Comparison of ENCODE assay signal across 9 cellular contexts in the genomic region with DNA sequence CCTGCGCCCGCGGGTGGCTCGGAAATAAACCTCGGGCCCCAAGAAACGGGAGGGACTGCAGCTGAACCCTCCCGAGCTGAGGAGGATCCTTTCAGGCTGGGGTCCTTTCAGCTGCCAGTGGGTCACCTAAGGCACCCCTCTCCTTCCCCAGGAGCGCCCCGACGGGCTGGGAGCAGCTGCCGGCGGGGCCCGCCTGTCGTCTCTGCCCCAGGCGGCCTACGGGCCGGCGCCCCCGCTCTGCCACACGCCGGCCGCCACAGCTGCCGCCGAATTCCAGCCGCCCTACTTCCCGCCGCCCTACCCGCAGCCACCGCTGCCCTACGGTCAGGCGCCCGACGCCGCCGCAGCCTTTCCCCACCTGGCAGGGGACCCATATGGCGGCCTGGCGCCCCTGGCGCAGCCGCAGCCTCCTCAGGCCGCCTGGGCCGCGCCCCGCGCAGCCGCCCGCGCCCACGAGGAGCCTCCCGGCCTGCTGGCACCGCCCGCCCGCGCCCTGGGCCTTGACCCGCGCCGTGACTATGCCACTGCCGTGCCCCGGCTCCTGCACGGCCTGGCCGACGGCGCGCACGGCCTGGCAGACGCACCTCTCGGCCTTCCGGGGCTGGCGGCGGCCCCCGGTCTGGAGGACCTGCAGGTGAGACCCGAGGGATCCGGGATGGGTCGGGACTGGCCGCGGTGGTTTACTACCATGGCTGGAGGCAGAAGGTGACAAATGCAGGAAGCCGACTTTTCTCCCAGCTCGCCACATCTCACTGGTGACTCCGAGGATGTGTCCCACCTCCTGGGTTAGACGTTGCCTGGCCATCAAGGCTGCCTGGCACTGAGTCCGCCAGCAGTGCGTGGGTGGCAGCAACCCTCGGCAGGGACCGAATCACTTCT. TPM values are rescaled to one million over a fixed set of nuclear protein-coding genes. Genes with fewer than 3 reads are reported as not detected.
A peak's percentile ranks its signal among the peaks of the same experiment; 100 is the strongest.
DNase-seq lines count a peak whose midpoint lies in the region; ATAC-seq and TF ChIP-seq lines count a peak whose summit lies in the region.
"Had no signal": no experiment of that assay in that cellular context is flagged by ENCODE, and none has a peak within 500 bp of the region (broad histone marks: within the 10 kb centered on the region; RNA-seq: fewer than 3 reads in every experiment).

No MANE protein-coding gene starts in this region.

- no peak overlapping the region for H2AFZ ChIP-seq in mesenchymal stem cell (ENCODE audit: low read depth, low read length)

- H2BK5ac ChIP-seq in mesenchymal stem cell (ENCODE audit: low read depth, low read length, poor library complexity, severe bottlenecking) = no peak overlapping the region

- no peak overlapping the region for H3K14ac ChIP-seq in mesenchymal stem cell (ENCODE audit: low read length in 2 of 2)

- H4K8ac ChIP-seq in mesenchymal stem cell (ENCODE audit: low read length) = peak overlapping the region; percentile 38

- no peak for DNase-seq in activated CD8-positive, alpha-beta T cell treated with anti-CD3 and anti-CD28 coated beads, Interleukin-2, amount 10 ng/mL, durations not matched to agents 7 days and 5 days
- no peak for DNase-seq in activated CD8-positive, alpha-beta T cell treated with anti-CD3 and anti-CD28 coated beads for 36 hours
- no peak for DNase-seq in dorsolateral prefrontal cortex
- no peak for DNase-seq in mesenchymal stem cell
- DNase-seq in suprapubic skin (ENCODE audit: low spot score in 2 of 2) = peak in 1 of 2 donors; percentile 68
- no peak for DNase-seq in HCEC 1CT
- no peak for DNase-seq in naive thymus-derived CD8-positive, alpha-beta T cell
- DNase-seq in NCI-H2081 treated with DMSO at 0.1 percent for 48 hours (lab: John Stamatoyannopoulos, UW) = no peak

- H3K4me2 ChIP-seq in mesenchymal stem cell (ENCODE audit: low read length, poor library complexity, severe bottlenecking) = peak overlapping the region; percentile 68

- H2AK5ac ChIP-seq in mesenchymal stem cell (ENCODE audit: low read length, severe bottlenecking) = no peak overlapping the region

- WGBS in mesenchymal stem cell = 12% methylated on average over 77 of the region's 83 CpGs
- 49% methylated on average over 37 of the region's 83 CpGs for WGBS in suprapubic skin

- no peak overlapping the region for H3K18ac ChIP-seq in mesenchymal stem cell (ENCODE audit: low read depth in 1 of 2, low read length in 2 of 2)

- H3K9me3 Mint-ChIP-seq in activated CD8-positive, alpha-beta T cell treated with anti-CD3 and anti-CD28 coated beads, Interleukin-2, amount 10 ng/mL, durations not matched to agents 7 days and 5 days (ENCODE audit: insufficient read depth) = no peaks in the 10 kb centered on the region
- H3K9me3 Mint-ChIP-seq in activated CD8-positive, alpha-beta T cell treated with anti-CD3 and anti-CD28 coated beads for 36 hours = no peaks in the 10 kb centered on the region
- H3K9me3 Mint-ChIP-seq in naive thymus-derived CD8-positive, alpha-beta T cell = no peaks in the 10 kb centered on the region

- TF ChIP-seq POLR2A in suprapubic skin (IDR thresholded peaks at IDR 0.05) = no peak

- no peak for TF ChIP-seq CTCF in activated CD8-positive, alpha-beta T cell treated with anti-CD3 and anti-CD28 coated beads for 36 hours (IDR thresholded peaks at IDR 0.05)
- TF ChIP-seq CTCF in dorsolateral prefrontal cortex (IDR thresholded peaks at IDR 0.05 in 54 of 56, conservative IDR thresholded peaks at IDR 0.05 in 2 of 56; ENCODE audit: low read depth in 1 of 56, partially characterized antibody in 56 of 56) (no peak), suprapubic skin (IDR thresholded peaks at IDR 0.05) (no peak)

- peaks cover 23% of the 10 kb centered on the region for H3K27me3 Mint-ChIP-seq in activated CD8-positive, alpha-beta T cell treated with anti-CD3 and anti-CD28 coated beads, Interleukin-2, amount 10 ng/mL, durations not matched to agents 7 days and 5 days (ENCODE audit: low read depth)
- H3K27me3 Mint-ChIP-seq in activated CD8-positive, alpha-beta T cell treated with anti-CD3 and anti-CD28 coated beads for 36 hours = peaks cover 10% of the 10 kb centered on the region
- H3K27me3 Mint-ChIP-seq in naive thymus-derived CD8-positive, alpha-beta T cell = no peaks in the 10 kb centered on the region

- H3K27ac ChIP-seq in dorsolateral prefrontal cortex = peak overlapping the region in 1 of 59 donors; percentile 53
- H3K27ac ChIP-seq in mesenchymal stem cell (ENCODE audit: low read length, poor library complexity, severe bottlenecking) = no peak overlapping the region
- H3K27ac ChIP-seq in suprapubic skin = no peak overlapping the region
- H3K27ac ChIP-seq: Peyer's patch had no signal

- no peak overlapping the region for H2BK120ac ChIP-seq in mesenchymal stem cell (ENCODE audit: low read depth, low read length)

- TF ChIP-seq EP300 in suprapubic skin (IDR thresholded peaks at IDR 0.05) = no peak

- peaks cover 41% of the 10 kb centered on the region for H3K4me1 Mint-ChIP-seq in activated CD8-positive, alpha-beta T cell treated with anti-CD3 and anti-CD28 coated beads, Interleukin-2, amount 10 ng/mL, durations not matched to agents 7 days and 5 days (ENCODE audit: low read depth)
- H3K4me1 Mint-ChIP-seq in activated CD8-positive, alpha-beta T cell treated with anti-CD3 and anti-CD28 coated beads for 36 hours (ENCODE audit: low read depth) = peaks cover 20% of the 10 kb centered on the region
- H3K4me1 Mint-ChIP-seq in naive thymus-derived CD8-positive, alpha-beta T cell = peaks cover 17 to 35% (median 28%) of the 10 kb centered on the region in 4 donors

- H3K23ac ChIP-seq in mesenchymal stem cell (ENCODE audit: low read length in 2 of 2) = peak overlapping the region in 1 of 2 experiments; percentile 74

- no peak overlapping the region for H4K91ac ChIP-seq in mesenchymal stem cell (ENCODE audit: low read length)

- CTCF ChIA-PET in activated CD8-positive, alpha-beta T cell treated with anti-CD3 and anti-CD28 coated beads, Interleukin-2, amount 10 ng/mL, durations not matched to agents 7 days and 5 days (lab: Charles Lee) = interaction anchor here (1.4 kb wide), 1 partner anchor 9 kb away, joined by 5 read pairs; no protein-coding TSS in a partner anchor
- CTCF ChIA-PET in activated CD8-positive, alpha-beta T cell treated with anti-CD3 and anti-CD28 coated beads for 36 hours (lab: Charles Lee) = interaction anchor here (1.3 to 3.1 kb wide), 5 partner anchors 9 to 202 kb away, joined by 4 to 22 read pairs (median 10); a partner anchor contains a TSS

- no peaks in the 10 kb centered on the region for H3K27me3 ChIP-seq in dorsolateral prefrontal cortex
- peaks cover 65 to 70% of the 10 kb centered on the region in 2 experiments for H3K27me3 ChIP-seq in mesenchymal stem cell (ENCODE audit: control insufficient read depth in 1 of 2, insufficient read depth in 1 of 2, low read length in 2 of 2)
- H3K27me3 ChIP-seq in suprapubic skin = peaks cover 13% of the 10 kb centered on the region
- H3K27me3 ChIP-seq: Peyer's patch had no signal

- H3K4ac ChIP-seq in mesenchymal stem cell (ENCODE audit: low read depth in 1 of 2, low read length in 2 of 2) = no peak overlapping the region

- H3K36me3 ChIP-seq in mesenchymal stem cell (ENCODE audit: control insufficient read depth in 1 of 2, insufficient read depth in 2 of 2, low read depth in 1 of 2, low read length in 2 of 2) (peaks cover 0 to 4% of the 10 kb centered on the region in 2 experiments), suprapubic skin (no peaks in the 10 kb centered on the region)
- H3K36me3 ChIP-seq: Peyer's patch had no signal

- H3K4me3 ChIP-seq in dorsolateral prefrontal cortex (peak overlapping the region in 55 of 59 donors; percentile 37 to 78 (median 64)), mesenchymal stem cell (ENCODE audit: insufficient read depth in 1 of 2, low read depth in 1 of 2, low read length in 2 of 2) (peak overlapping the region; percentile 53 to 69), suprapubic skin (peak overlapping the region; percentile 57)

- ATAC-seq in activated CD8-positive, alpha-beta T cell treated with anti-CD3 and anti-CD28 coated beads, Interleukin-2, amount 10 ng/mL, durations not matched to agents 7 days and 5 days = no peak
- ATAC-seq in activated CD8-positive, alpha-beta T cell treated with anti-CD3 and anti-CD28 coated beads for 36 hours = no peak
- ATAC-seq in naive thymus-derived CD8-positive, alpha-beta T cell = no peak

- POLR2A ChIA-PET in activated CD8-positive, alpha-beta T cell treated with anti-CD3 and anti-CD28 coated beads, Interleukin-2, amount 10 ng/mL, durations not matched to agents 7 days and 5 days (lab: Charles Lee) = no interaction called here
- POLR2A ChIA-PET in activated CD8-positive, alpha-beta T cell treated with anti-CD3 and anti-CD28 coated beads for 36 hours (lab: Charles Lee) = interaction anchor here (0.8 to 2.0 kb wide), 2 partner anchors 142 to 154 kb away, joined by 3 to 5 read pairs; no protein-coding TSS in a partner anchor
- POLR2A ChIA-PET in naive thymus-derived CD8-positive, alpha-beta T cell (lab: Charles Lee) = no interaction called here

- H3K79me1 ChIP-seq in mesenchymal stem cell (replicated peaks; ENCODE audit: low read length, poor library complexity, severe bottlenecking) = no peaks in the 10 kb centered on the region

- H3K9me3 ChIP-seq in mesenchymal stem cell (ENCODE audit: control insufficient read depth, low read length) (no peaks in the 10 kb centered on the region), suprapubic skin (no peaks in the 10 kb centered on the region)
- H3K9me3 ChIP-seq: Peyer's patch had no signal

- no peak overlapping the region for H3K9ac ChIP-seq in mesenchymal stem cell (ENCODE audit: low read length)

- H2BK12ac ChIP-seq in mesenchymal stem cell (ENCODE audit: low read length in 2 of 2) = no peak overlapping the region

- H3K4me1 ChIP-seq in mesenchymal stem cell (ENCODE audit: control insufficient read depth, insufficient read depth, low read depth, low read length) (peaks cover 22% of the 10 kb centered on the region), suprapubic skin (peaks cover 60% of the 10 kb centered on the region)

- peaks cover 10% of the 10 kb centered on the region for H3K36me3 Mint-ChIP-seq in activated CD8-positive, alpha-beta T cell treated with anti-CD3 and anti-CD28 coated beads, Interleukin-2, amount 10 ng/mL, durations not matched to agents 7 days and 5 days (ENCODE audit: low read depth)
- no peaks in the 10 kb centered on the region for H3K36me3 Mint-ChIP-seq in activated CD8-positive, alpha-beta T cell treated with anti-CD3 and anti-CD28 coated beads for 36 hours (ENCODE audit: low read depth)
- no peaks in the 10 kb centered on the region for H3K36me3 Mint-ChIP-seq in naive thymus-derived CD8-positive, alpha-beta T cell

- no peak overlapping the region for H2BK15ac ChIP-seq in mesenchymal stem cell (ENCODE audit: low read depth, poor library complexity, severe bottlenecking)

- intact Hi-C loops in activated CD8-positive, alpha-beta T cell treated with anti-CD3 and anti-CD28 coated beads for 36 hours (cut with micrococcal nuclease) = loop anchor here (5.0 kb wide), 1 partner anchor 143 kb away; a partner anchor contains a TSS
- intact Hi-C loops in dorsolateral prefrontal cortex (cut with DNase I) = loop anchor here (5.0 kb wide), 1 partner anchor 68 kb away; a partner anchor contains a TSS

- H3K4me3 Mint-ChIP-seq in activated CD8-positive, alpha-beta T cell treated with anti-CD3 and anti-CD28 coated beads, Interleukin-2, amount 10 ng/mL, durations not matched to agents 7 days and 5 days = peak overlapping the region; percentile 13
- H3K4me3 Mint-ChIP-seq in activated CD8-positive, alpha-beta T cell treated with anti-CD3 and anti-CD28 coated beads for 36 hours = no peak overlapping the region
- H3K4me3 Mint-ChIP-seq in naive thymus-derived CD8-positive, alpha-beta T cell = peak overlapping the region in 4 of 10 donors; percentile 26 to 38 (median 29)

- no peak overlapping the region for H3K27ac Mint-ChIP-seq in activated CD8-positive, alpha-beta T cell treated with anti-CD3 and anti-CD28 coated beads, Interleukin-2, amount 10 ng/mL, durations not matched to agents 7 days and 5 days
- H3K27ac Mint-ChIP-seq in activated CD8-positive, alpha-beta T cell treated with anti-CD3 and anti-CD28 coated beads for 36 hours = no peak overlapping the region
- no peak overlapping the region for H3K27ac Mint-ChIP-seq in naive thymus-derived CD8-positive, alpha-beta T cell

RNA-seq across cellular contexts. Expression of a gene that starts 0.9 kb away (rescaled TPM):
- total RNA-seq in activated CD8-positive, alpha-beta T cell treated with anti-CD3 and anti-CD28 coated beads, Interleukin-2, amount 10 ng/mL, durations not matched to agents 7 days and 5 days = 1 to 10 TPM; 1.0 to 1.1 TPM
- under 1 TPM; 0.56 to 0.58 TPM for total RNA-seq in activated CD8-positive, alpha-beta T cell treated with anti-CD3 and anti-CD28 coated beads for 36 hours
- 10 to 100 TPM in 48 of 120 experiments, 1 to 10 TPM in 72; 2.8 to 21.5 (median 9.1) TPM for total RNA-seq in dorsolateral prefrontal cortex
- 0.11 TPM for polyA plus RNA-seq in mesenchymal stem cell (2013, experiment 1 of 2)
- 0.10 TPM for polyA plus RNA-seq in mesenchymal stem cell (2013, experiment 2 of 2)
- total RNA-seq in suprapubic skin = 1 to 10 TPM; 3.2 to 9.0 (median 5.2) TPM
- total RNA-seq in naive thymus-derived CD8-positive, alpha-beta T cell = 1 to 10 TPM; 2.6 to 3.2 TPM
- polyA plus RNA-seq in naive thymus-derived CD8-positive, alpha-beta T cell = under 1 TPM; 0.20 to 0.59 (median 0.40) TPM

RNA-seq across cellular contexts. Expression of a gene that starts 16.4 kb away (rescaled TPM):
- total RNA-seq in activated CD8-positive, alpha-beta T cell treated with anti-CD3 and anti-CD28 coated beads, Interleukin-2, amount 10 ng/mL, durations not matched to agents 7 days and 5 days = 10 to 100 TPM; 19.3 to 19.4 TPM
- 10 to 100 TPM; 17.3 to 17.5 TPM for total RNA-seq in activated CD8-positive, alpha-beta T cell treated with anti-CD3 and anti-CD28 coated beads for 36 hours
- 100 to 1,000 TPM; 209 to 881 (median 618) TPM for total RNA-seq in dorsolateral prefrontal cortex
- polyA plus RNA-seq in mesenchymal stem cell (2013, experiment 1 of 2) = 19.5 TPM
- polyA plus RNA-seq in mesenchymal stem cell (2013, experiment 2 of 2) = 20.1 TPM
- 10 to 100 TPM; 14.1 to 26.2 (median 24.1) TPM for total RNA-seq in suprapubic skin
- 10 to 100 TPM; 25.0 to 25.6 TPM for total RNA-seq in naive thymus-derived CD8-positive, alpha-beta T cell
- 10 to 100 TPM; 11.7 to 18.1 (median 16.6) TPM for polyA plus RNA-seq in naive thymus-derived CD8-positive, alpha-beta T cell

RNA-seq across cellular contexts. Expression of a gene that starts 16.8 kb away (rescaled TPM):
- total RNA-seq in activated CD8-positive, alpha-beta T cell treated with anti-CD3 and anti-CD28 coated beads, Interleukin-2, amount 10 ng/mL, durations not matched to agents 7 days and 5 days = 10 to 100 TPM; 27.0 to 36.1 TPM
- 10 to 100 TPM; 22.8 to 30.9 TPM for total RNA-seq in activated CD8-positive, alpha-beta T cell treated with anti-CD3 and anti-CD28 coated beads for 36 hours
- total RNA-seq in dorsolateral prefrontal cortex = 100 to 1,000 TPM in 10 of 120 experiments, 10 to 100 TPM in 110; 66.0 to 125 (median 85.3) TPM
- 37.8 TPM for polyA plus RNA-seq in mesenchymal stem cell (2013, experiment 1 of 2)
- 37.6 TPM for polyA plus RNA-seq in mesenchymal stem cell (2013, experiment 2 of 2)
- 100 to 1,000 TPM in 2 of 4 donors, 10 to 100 TPM in 2; 52.1 to 124 (median 83.5) TPM for total RNA-seq in suprapubic skin
- 10 to 100 TPM; 70.9 to 71.1 TPM for total RNA-seq in naive thymus-derived CD8-positive, alpha-beta T cell
- polyA plus RNA-seq in naive thymus-derived CD8-positive, alpha-beta T cell = 10 to 100 TPM; 16.0 to 25.2 (median 21.9) TPM

Comparison
In these comparisons a context has a peak if more than half of its experiments do, and no peak if none do; other contexts are left out.
1. RNA of a gene that starts 16.4 kb away (total RNA-seq): 209 to 881 TPM in dorsolateral prefrontal cortex; 14.1 to 26.2 TPM in suprapubic skin, 25.0 to 25.6 TPM in naive thymus-derived CD8-positive, alpha-beta T cell, 19.3 to 19.4 TPM in activated CD8-positive, alpha-beta T cell treated with anti-CD3 and anti-CD28 coated beads, Interleukin-2, amount 10 ng/mL, durations not matched to agents 7 days and 5 days and 17.3 to 17.5 TPM in activated CD8-positive, alpha-beta T cell treated with anti-CD3 and anti-CD28 coated beads for 36 hours; every median in the first group is over 4 times any median in the second.
2. Peak in every context shown above with its lines, with median percentiles within 50 percentile points of each other: H3K4me3 ChIP-seq.